Comparison of ENCODE assay signal across 8 cellular contexts in genomic region chr18:35971661-35972196, GRCh38.
A peak's percentile ranks its signal among the peaks of the same experiment; 100 is the strongest.
DNase-seq lines count a peak whose midpoint lies in the region; ATAC-seq and TF ChIP-seq lines count a peak whose summit lies in the region.

No MANE protein-coding gene starts in this region.

- peaks cover 24% of the 10 kb centered on the region for H3K79me2 ChIP-seq in PC-3 (ENCODE audit: low read length)

- H3K27me3 Mint-ChIP-seq in stimulated activated naive CD8-positive, alpha-beta T cell treated with anti-CD3 and anti-CD28 coated beads, Interleukin-15, Interleukin-2, amounts not matched to agents 100 ng/mL and 50 ng/mL, for 24 hours: no peaks in the 10 kb centered on the region
- H3K27me3 Mint-ChIP-seq in effector memory CD8-positive, alpha-beta T cell: no peaks in the 10 kb centered on the region

- H3K4me3 ChIP-seq in PC-3 (ENCODE audit: low read length) (peak overlapping the region; percentile 84), muscle layer of colon (ENCODE audit: low read depth in 1 of 2, low read length in 2 of 2) (peak overlapping the region; percentile 85 to 96)

- H3K4me1 Mint-ChIP-seq in stimulated activated naive CD8-positive, alpha-beta T cell treated with anti-CD3 and anti-CD28 coated beads, Interleukin-15, Interleukin-2, amounts not matched to agents 100 ng/mL and 50 ng/mL, for 24 hours (ENCODE audit: low read depth): peaks cover 55% of the 10 kb centered on the region
- peaks cover 32 to 41% of the 10 kb centered on the region in 2 donors for H3K4me1 Mint-ChIP-seq in effector memory CD8-positive, alpha-beta T cell (ENCODE audit: low read depth in 2 of 2)

- POLR2A ChIA-PET in PC-3 (lab: Charles Lee; ENCODE audit: unreplicated experiment): interaction anchor here (0.6 to 0.9 kb wide), 2 partner anchors 34 to 355 kb away, joined by 5 to 6 read pairs; no protein-coding TSS in a partner anchor

- no peaks in the 10 kb centered on the region for H4K20me1 ChIP-seq in PC-3 (ENCODE audit: low read length)

- no peaks in the 10 kb centered on the region for H3F3A ChIP-seq in PC-3 (ENCODE audit: low read length, unreplicated experiment)

- TF ChIP-seq CTCF in PC-3 (conservative IDR thresholded peaks at IDR 0.05; ENCODE audit: low read depth, low read length): no peak

- CTCF ChIA-PET in PC-3 (lab: Charles Lee): interaction anchor here (0.7 kb wide), 1 partner anchor 407 kb away, joined by 8 read pairs; no protein-coding TSS in a partner anchor

- peak overlapping the region; percentile 51; the same call in 1 of the 2 replicates for H3K27ac ChIP-seq in PC-3 (ENCODE audit: low read length)
- H3K27ac ChIP-seq in muscle layer of colon (ENCODE audit: low read depth, low read length): peak overlapping the region; percentile 87

- H3K4me2 ChIP-seq in PC-3 (ENCODE audit: low read length): peak overlapping the region; percentile 87

- H2AFZ ChIP-seq in PC-3 (ENCODE audit: low read length): peak overlapping the region; percentile 67

- H3K9ac ChIP-seq in PC-3 (ENCODE audit: low read length): peak overlapping the region; percentile 70
- peak overlapping the region; percentile 33 for H3K9ac ChIP-seq in muscle layer of colon (ENCODE audit: low read length)

- H3K4me1 ChIP-seq in PC-3 (ENCODE audit: insufficient read depth, low read length): no peaks in the 10 kb centered on the region
- peaks cover 22% of the 10 kb centered on the region for H3K4me1 ChIP-seq in muscle layer of colon (ENCODE audit: insufficient read depth, low read length)

- DNase-seq in stimulated activated naive CD8-positive, alpha-beta T cell treated with anti-CD3 and anti-CD28 coated beads, Interleukin-15, Interleukin-2, amounts not matched to agents 100 U/mL and 50 U/mL, for 24 hours: no peak
- DNase-seq in PC-3 (no peak), COLO829 (ENCODE audit: low spot score) (no peak), KBM-7 (no peak)
- no peak for DNase-seq in effector memory CD8-positive, alpha-beta T cell

- H3K27me3 ChIP-seq in PC-3 (ENCODE audit: low read length) (no peaks in the 10 kb centered on the region), muscle layer of colon (ENCODE audit: control insufficient read depth in 1 of 2, insufficient read depth in 2 of 2, low read length in 2 of 2) (no peaks in the 10 kb centered on the region)

- H3K9me2 ChIP-seq in PC-3 (replicated peaks; ENCODE audit: low read length): no peaks in the 10 kb centered on the region

- H3K27ac Mint-ChIP-seq in stimulated activated naive CD8-positive, alpha-beta T cell treated with anti-CD3 and anti-CD28 coated beads, Interleukin-15, Interleukin-2, amounts not matched to agents 100 ng/mL and 50 ng/mL, for 24 hours: peak overlapping the region; percentile 93
- peak overlapping the region; percentile 86 to 99 for H3K27ac Mint-ChIP-seq in effector memory CD8-positive, alpha-beta T cell

- in situ Hi-C loops in KBM-7 (cut with MboI; ENCODE audit: low pct_unique_long_range_greater_than_20kb, low sequenced_read_pairs): no loop called here

- H3K9me3 Mint-ChIP-seq in stimulated activated naive CD8-positive, alpha-beta T cell treated with anti-CD3 and anti-CD28 coated beads, Interleukin-15, Interleukin-2, amounts not matched to agents 100 ng/mL and 50 ng/mL, for 24 hours: no peaks in the 10 kb centered on the region
- no peaks in the 10 kb centered on the region for H3K9me3 Mint-ChIP-seq in effector memory CD8-positive, alpha-beta T cell

- H3K4me3 Mint-ChIP-seq in stimulated activated naive CD8-positive, alpha-beta T cell treated with anti-CD3 and anti-CD28 coated beads, Interleukin-15, Interleukin-2, amounts not matched to agents 100 ng/mL and 50 ng/mL, for 24 hours: peak overlapping the region; percentile 92
- peak overlapping the region; percentile 88 to 99 for H3K4me3 Mint-ChIP-seq in effector memory CD8-positive, alpha-beta T cell

- intact Hi-C loops in PC-3 (cut with micrococcal nuclease): loop anchor here (1.0 to 5.0 kb wide), 2 partner anchors 215 to 389 kb away; partner anchors contain the start of gene GALNT1

- ATAC-seq in stimulated activated naive CD8-positive, alpha-beta T cell treated with anti-CD3 and anti-CD28 coated beads, Interleukin-15, Interleukin-2, amounts not matched to agents 100 U/mL and 50 U/mL, for 24 hours: no peak
- ATAC-seq in HG02938 (IDR thresholded peaks at IDR 0.05; ENCODE audit: unreplicated experiment) (peak; percentile 3), PC-3 (peak; percentile 27)
- ATAC-seq in effector memory CD8-positive, alpha-beta T cell (replicated peaks): no peak

- H3K9me3 ChIP-seq in PC-3 (ENCODE audit: low read length) (no peaks in the 10 kb centered on the region), muscle layer of colon (ENCODE audit: low read length) (no peaks in the 10 kb centered on the region)

- H3K36me3 ChIP-seq in PC-3 (ENCODE audit: low read depth, low read length): peaks cover 6% of the 10 kb centered on the region; the same call in 1 of the 2 replicates
- H3K36me3 ChIP-seq in muscle layer of colon (ENCODE audit: insufficient read depth, low read length): peaks cover 13% of the 10 kb centered on the region

- H3K36me3 Mint-ChIP-seq in stimulated activated naive CD8-positive, alpha-beta T cell treated with anti-CD3 and anti-CD28 coated beads, Interleukin-15, Interleukin-2, amounts not matched to agents 100 ng/mL and 50 ng/mL, for 24 hours (ENCODE audit: low read depth): peaks cover 26% of the 10 kb centered on the region
- H3K36me3 Mint-ChIP-seq in effector memory CD8-positive, alpha-beta T cell (ENCODE audit: insufficient read depth): peaks cover 46% of the 10 kb centered on the region

- TSS peak; percentile 61 for BruUV-seq in PC-3 (replicated peaks; lab: Mats Ljungman, UMichigan)

Comparison
In these comparisons a context has a peak if more than half of its experiments do, and no peak if none do; other contexts are left out.
1. ATAC-seq: peak in HG02938 (single experiment) and PC-3 (single experiment); none in stimulated activated naive CD8-positive, alpha-beta T cell treated with anti-CD3 and anti-CD28 coated beads, Interleukin-15, Interleukin-2, amounts not matched to agents 100 U/mL and 50 U/mL, for 24 hours (single experiment) and effector memory CD8-positive, alpha-beta T cell (single experiment).